In genomic region chr9:87793292-87793691, GRCh38 we compare ENCODE assay signal across 1 cellular context.
TF ChIP-seq lines count a peak whose summit lies in the region.

No MANE protein-coding gene starts in this region.

TF ChIP-seq in HepG2, 621 proteins besides CTCF, POLR2A, EP300 and RAD21 (continued from another document and continues in another):
- TF ChIP-seq PPARG (CRISPR knock-in tag; conservative IDR thresholded peaks at IDR 0.05) (peak; percentile 83), SP1 (IDR thresholded peaks at IDR 0.05) (no peak), SP1 (CRISPR knock-in tag; IDR thresholded peaks at IDR 0.05) (no peak), SMARCE1 (IDR thresholded peaks at IDR 0.05; ENCODE audit: borderline replicate concordance) (no peak), PHF20 (CRISPR knock-in tag; IDR thresholded peaks at IDR 0.05) (no peak), PRMT3 (CRISPR knock-in tag; IDR thresholded peaks at IDR 0.05; ENCODE audit: borderline replicate concordance, low read depth) (no peak), NCOA2 (CRISPR knock-in tag; IDR thresholded peaks at IDR 0.05) (peak; percentile 70), ELF4 (CRISPR knock-in tag; IDR thresholded peaks at IDR 0.05; ENCODE audit: borderline replicate concordance) (no peak), HMG20B (CRISPR knock-in tag; conservative IDR thresholded peaks at IDR 0.05) (no peak; the same call in 1 of the 2 replicates), TMF1 (CRISPR knock-in tag; IDR thresholded peaks at IDR 0.05; ENCODE audit: low read depth) (no peak), U2AF1 (optimal IDR thresholded peaks at IDR 0.05; ENCODE audit: low read depth, low read length) (no peak), ZNF83 (CRISPR knock-in tag; IDR thresholded peaks at IDR 0.05; ENCODE audit: borderline replicate concordance) (no peak), ZNF597 (CRISPR knock-in tag; IDR thresholded peaks at IDR 0.05) (no peak), REXO4 (CRISPR knock-in tag; IDR thresholded peaks at IDR 0.05; ENCODE audit: borderline replicate concordance) (no peak), ZNF816 (CRISPR knock-in tag; IDR thresholded peaks at IDR 0.05; ENCODE audit: borderline replicate concordance) (no peak), SKI (IDR thresholded peaks at IDR 0.05; ENCODE audit: partially characterized antibody) (peak; percentile 23), CAMTA2 (CRISPR knock-in tag; IDR thresholded peaks at IDR 0.05; ENCODE audit: borderline replicate concordance) (no peak), ZNF350 (CRISPR knock-in tag; IDR thresholded peaks at IDR 0.05; ENCODE audit: borderline replicate concordance, low read depth) (no peak), HES4 (CRISPR knock-in tag; IDR thresholded peaks at IDR 0.05; ENCODE audit: borderline replicate concordance) (no peak), ARHGAP35 (CRISPR knock-in tag; IDR thresholded peaks at IDR 0.05; ENCODE audit: borderline replicate concordance) (no peak), HMGA1 (CRISPR knock-in tag; conservative IDR thresholded peaks at IDR 0.05) (no peak), TRAFD1 (CRISPR knock-in tag; IDR thresholded peaks at IDR 0.05; ENCODE audit: borderline replicate concordance) (no peak), SETDB1 (CRISPR knock-in tag; IDR thresholded peaks at IDR 0.05; ENCODE audit: borderline replicate concordance) (no peak), ZSCAN21 (CRISPR knock-in tag; IDR thresholded peaks at IDR 0.05; ENCODE audit: borderline replicate concordance) (no peak), ZNF800 (CRISPR knock-in tag; IDR thresholded peaks at IDR 0.05) (no peak), PCBP1 (IDR thresholded peaks at IDR 0.05; ENCODE audit: borderline replicate concordance, low read depth, low read length) (no peak), ZEB1 (IDR thresholded peaks at IDR 0.05; ENCODE audit: insufficient replicate concordance, low read depth) (no peak), ZNF543 (CRISPR knock-in tag; IDR thresholded peaks at IDR 0.05) (no peak), SAP130 (CRISPR knock-in tag; IDR thresholded peaks at IDR 0.05; ENCODE audit: low read depth) (peak; percentile 51), ZKSCAN5 (CRISPR knock-in tag; IDR thresholded peaks at IDR 0.05) (no peak), ZHX2 (IDR thresholded peaks at IDR 0.05; ENCODE audit: low read depth) (no peak), ZHX2 (CRISPR knock-in tag; IDR thresholded peaks at IDR 0.05; ENCODE audit: borderline replicate concordance) (no peak), AHDC1 (CRISPR knock-in tag; IDR thresholded peaks at IDR 0.05; ENCODE audit: borderline replicate concordance) (peak; percentile 67; the same call in 1 of the 2 replicates), SRSF1 (optimal IDR thresholded peaks at IDR 0.05; ENCODE audit: low read depth, low read length) (no peak), ZNF782 (CRISPR knock-in tag; IDR thresholded peaks at IDR 0.05; ENCODE audit: borderline replicate concordance) (no peak), KMT2A (CRISPR knock-in tag; IDR thresholded peaks at IDR 0.05) (no peak), ZZZ3 (CRISPR knock-in tag; IDR thresholded peaks at IDR 0.05; ENCODE audit: borderline replicate concordance) (no peak), TEF (CRISPR knock-in tag; IDR thresholded peaks at IDR 0.05) (no peak), ZNF460 (CRISPR knock-in tag; IDR thresholded peaks at IDR 0.05; ENCODE audit: borderline replicate concordance) (no peak), DDIT3 (CRISPR knock-in tag; IDR thresholded peaks at IDR 0.05) (no peak), SMAD9 (CRISPR knock-in tag; IDR thresholded peaks at IDR 0.05) (no peak), FOSL1 (CRISPR knock-in tag; IDR thresholded peaks at IDR 0.05; ENCODE audit: borderline replicate concordance) (peak; percentile 74; the same call in 1 of the 2 replicates), ZBTB33 (CRISPR knock-in tag; IDR thresholded peaks at IDR 0.05) (no peak), JUND (CRISPR knock-in tag; IDR thresholded peaks at IDR 0.05) (peak; percentile 53; the same call in 1 of the 2 replicates), REL (CRISPR knock-in tag; conservative IDR thresholded peaks at IDR 0.05) (no peak), ZNF232 (CRISPR knock-in tag; IDR thresholded peaks at IDR 0.05; ENCODE audit: borderline replicate concordance) (no peak), ETV6 (CRISPR knock-in tag; conservative IDR thresholded peaks at IDR 0.05) (no peak), MTA1 (CRISPR knock-in tag; IDR thresholded peaks at IDR 0.05; ENCODE audit: borderline replicate concordance) (no peak), ZNF44 (CRISPR knock-in tag; IDR thresholded peaks at IDR 0.05) (no peak), HNRNPK (IDR thresholded peaks at IDR 0.05; ENCODE audit: low read depth, low read length, poor library complexity, severe bottlenecking) (no peak), XBP1 (CRISPR knock-in tag; IDR thresholded peaks at IDR 0.05) (no peak)
